ENCODE assay signal across 1 cellular context in genomic region chr5:139406960-139407359, GRCh38.
A peak's percentile ranks its signal among the peaks of the same experiment; 100 is the strongest.
TF ChIP-seq lines count a peak whose summit lies in the region.

No MANE protein-coding gene starts in this region.

TF ChIP-seq in K562, 482 proteins besides CTCF, POLR2A, EP300 and RAD21:
- TF ChIP-seq BHLHE40 (IDR thresholded peaks at IDR 0.05; ENCODE audit: low read length) (peak; percentile 61), GTF2A2 (tag; IDR thresholded peaks at IDR 0.05) (no peak), HNRNPH1 (optimal IDR thresholded peaks at IDR 0.05; ENCODE audit: low read depth, low read length) (no peak), ZNF592 (IDR thresholded peaks at IDR 0.05) (no peak), SETDB1 (IDR thresholded peaks at IDR 0.05; ENCODE audit: low read length) (no peak), ZNF75A (CRISPR knock-in tag; IDR thresholded peaks at IDR 0.05) (no peak), SMAD1 (IDR thresholded peaks at IDR 0.05; ENCODE audit: low read depth, low read length, partially characterized antibody) (no peak), MYNN (IDR thresholded peaks at IDR 0.05) (no peak), MYNN (CRISPR knock-in tag; IDR thresholded peaks at IDR 0.05) (no peak)
- TF ChIP-seq, protein P1, sequence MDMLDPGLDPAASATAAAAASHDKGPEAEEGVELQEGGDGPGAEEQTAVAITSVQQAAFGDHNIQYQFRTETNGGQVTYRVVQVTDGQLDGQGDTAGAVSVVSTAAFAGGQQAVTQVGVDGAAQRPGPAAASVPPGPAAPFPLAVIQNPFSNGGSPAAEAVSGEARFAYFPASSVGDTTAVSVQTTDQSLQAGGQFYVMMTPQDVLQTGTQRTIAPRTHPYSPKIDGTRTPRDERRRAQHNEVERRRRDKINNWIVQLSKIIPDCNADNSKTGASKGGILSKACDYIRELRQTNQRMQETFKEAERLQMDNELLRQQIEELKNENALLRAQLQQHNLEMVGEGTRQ (CRISPR knock-in tag; IDR thresholded peaks at IDR 0.05), result peak; percentile 31; the same call in 1 of the 2 replicates
- TF ChIP-seq, protein P2, sequence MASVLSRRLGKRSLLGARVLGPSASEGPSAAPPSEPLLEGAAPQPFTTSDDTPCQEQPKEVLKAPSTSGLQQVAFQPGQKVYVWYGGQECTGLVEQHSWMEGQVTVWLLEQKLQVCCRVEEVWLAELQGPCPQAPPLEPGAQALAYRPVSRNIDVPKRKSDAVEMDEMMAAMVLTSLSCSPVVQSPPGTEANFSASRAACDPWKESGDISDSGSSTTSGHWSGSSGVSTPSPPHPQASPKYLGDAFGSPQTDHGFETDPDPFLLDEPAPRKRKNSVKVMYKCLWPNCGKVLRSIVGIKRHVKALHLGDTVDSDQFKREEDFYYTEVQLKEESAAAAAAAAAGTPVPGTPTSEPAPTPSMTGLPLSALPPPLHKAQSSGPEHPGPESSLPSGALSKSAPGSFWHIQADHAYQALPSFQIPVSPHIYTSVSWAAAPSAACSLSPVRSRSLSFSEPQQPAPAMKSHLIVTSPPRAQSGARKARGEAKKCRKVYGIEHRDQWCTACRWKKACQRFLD (CRISPR knock-in tag; IDR thresholded peaks at IDR 0.05), result no peak
